20 cellular contexts compared by ENCODE assay signal in genomic region chr22:22027955-22028354, GRCh38. TPM values are rescaled to one million over a fixed set of nuclear protein-coding genes. Genes with fewer than 3 reads are reported as not detected.
A peak's percentile ranks its signal among the peaks of the same experiment; 100 is the strongest.
DNase-seq lines count a peak whose midpoint lies in the region; ATAC-seq, FAIRE-seq and TF ChIP-seq lines count a peak whose summit lies in the region.
"Had no signal": no experiment of that assay in that cellular context is flagged by ENCODE, and none has a peak within 500 bp of the region (broad histone marks: within the 10 kb centered on the region; RNA-seq: fewer than 3 reads in every experiment).

No MANE protein-coding gene starts in this region.

- H3K27me3 ChIP-seq in Karpas-422 (ENCODE audit: low read length) = no peaks in the 10 kb centered on the region
- no peaks in the 10 kb centered on the region for H3K27me3 ChIP-seq in SU-DHL-6 (ENCODE audit: low read length)
- H3K27me3 ChIP-seq: BLaER1 had no signal

- H3K79me2 ChIP-seq in Karpas-422 (ENCODE audit: low read length) = no peaks in the 10 kb centered on the region
- peaks cover 27% of the 10 kb centered on the region for H3K79me2 ChIP-seq in SU-DHL-6 (ENCODE audit: insufficient read depth, low read length)

- H3K9ac ChIP-seq in Karpas-422 (ENCODE audit: low read length) (no peak overlapping the region), SU-DHL-6 (ENCODE audit: low read length) (peak overlapping the region; percentile 26; the same call in 1 of the 2 replicates)
- H3K9ac ChIP-seq: BLaER1 had no signal

- peak overlapping the region; percentile 97 for H3K27ac ChIP-seq in Karpas-422 (ENCODE audit: low read length)
- peak overlapping the region; percentile 98 for H3K27ac ChIP-seq in SU-DHL-6 (ENCODE audit: low read depth, low read length)
- H3K27ac ChIP-seq: C4-2B had no signal

- H3F3A ChIP-seq in SU-DHL-6 (ENCODE audit: insufficient read depth) = peaks cover 55% of the 10 kb centered on the region

- no peak for ATAC-seq in GM21390 (IDR thresholded peaks at IDR 0.05; ENCODE audit: unreplicated experiment)
- ATAC-seq: CD8-positive, alpha-beta T cell; GM12878; GM23338; HCT116 had no signal

- H3K9me3 ChIP-seq in Karpas-422 (ENCODE audit: low read length) (no peaks in the 10 kb centered on the region), SU-DHL-6 (ENCODE audit: insufficient read depth, low read length) (no peaks in the 10 kb centered on the region)
- H3K9me3 ChIP-seq: BLaER1, Caco-2 had no signal

- H4K20me1 ChIP-seq in Karpas-422 (ENCODE audit: insufficient read depth, low read depth, low read length) (no peaks in the 10 kb centered on the region), SU-DHL-6 (ENCODE audit: low read depth, low read length) (no peaks in the 10 kb centered on the region)
- H4K20me1 ChIP-seq: BLaER1 had no signal

- no peak for TF ChIP-seq CTCF in SU-DHL-6 (IDR thresholded peaks at IDR 0.05; ENCODE audit: insufficient read depth, low read length, poor library complexity, severe bottlenecking)

- H2AFZ ChIP-seq in Karpas-422 (ENCODE audit: low read length) (no peak overlapping the region), SU-DHL-6 (ENCODE audit: low read depth, low read length, severe bottlenecking) (no peak overlapping the region)
- H2AFZ ChIP-seq: GM23338 had no signal

- H3K4me1 ChIP-seq in Karpas-422 (ENCODE audit: low read length) = peaks cover 93% of the 10 kb centered on the region
- H3K4me1 ChIP-seq: Caco-2 had no signal

- H3K36me3 ChIP-seq in Karpas-422 (ENCODE audit: insufficient read depth, low read length) (peaks cover 2% of the 10 kb centered on the region; the same call in 1 of the 2 replicates), SU-DHL-6 (ENCODE audit: low read length) (no peaks in the 10 kb centered on the region; the same call in 1 of the 2 replicates)
- H3K36me3 ChIP-seq: BLaER1 had no signal

- H3K4me3 ChIP-seq in Karpas-422 (ENCODE audit: low read length) (no peak overlapping the region), SU-DHL-6 (ENCODE audit: insufficient read depth, low read length, poor library complexity, severe bottlenecking) (no peak overlapping the region)
- H3K4me3 ChIP-seq: BLaER1, GM12878, GM23338 had no signal

- FAIRE-seq in colon (lab: Jason Lieb, UNC) = peak; percentile 31
- FAIRE-seq: GM12878, GM19239 had no signal

- H3K4me2 ChIP-seq in Karpas-422 (ENCODE audit: low read depth, low read length, poor library complexity, severe bottlenecking) = peak overlapping the region; percentile 17
- peak overlapping the region; percentile 75 for H3K4me2 ChIP-seq in SU-DHL-6 (ENCODE audit: low read depth, low read length, poor library complexity, severe bottlenecking)
- H3K4me2 ChIP-seq: GM23338 had no signal

- DNase-seq in Karpas-422 (no peak), NCI-H1417 treated with DMSO at 0.1 percent for 48 hours (lab: John Stamatoyannopoulos, UW) (no peak)
- DNase-seq in activated naive CD4-positive, alpha-beta T cell (lab: John Stamatoyannopoulos, UW) = no peak
- DNase-seq: Caco-2; CD4-positive, CD25-positive, alpha-beta regulatory T cell; CD8-positive, alpha-beta T cell; DMS153; DND-41; EL; GDM1; H9 had no signal

- H3K9me2 ChIP-seq in Karpas-422 (replicated peaks; ENCODE audit: insufficient read depth, low read length) (no peaks in the 10 kb centered on the region), SU-DHL-6 (replicated peaks; ENCODE audit: insufficient read depth, low read length) (no peaks in the 10 kb centered on the region)

RNA-seq across cellular contexts. Expression of gene TOP3B, which starts 45.4 kb away (rescaled TPM):
- total RNA-seq in Karpas-422 (2014; rRNA removed; shearing (Covaris generic); ENCODE audit: low replicate concordance) = 38.1 and 72.9 TPM in 2 replicates
